32 cellular contexts compared by ENCODE assay signal in the genomic region with DNA sequence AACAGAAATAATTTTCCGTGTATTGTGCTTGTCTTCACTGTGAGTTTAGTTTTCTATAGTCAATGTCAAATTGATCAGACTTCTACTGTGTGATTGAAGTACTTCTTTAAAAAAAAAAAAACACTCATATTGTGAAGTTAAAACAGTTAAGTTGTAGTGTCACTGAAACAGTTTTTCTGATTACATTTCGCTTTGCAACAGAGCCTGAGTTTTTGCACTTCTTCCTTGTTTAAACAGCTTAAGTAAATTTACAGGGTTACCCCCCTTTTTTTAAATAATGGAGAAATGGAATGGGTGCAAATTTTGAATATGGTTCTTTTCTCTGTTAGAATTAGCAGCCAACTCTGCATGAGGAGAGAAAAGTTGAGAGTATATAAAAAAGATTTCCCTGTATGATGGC.
"Had no signal": no experiment of that assay in that cellular context is flagged by ENCODE, and none has a peak within 500 bp of the region (broad histone marks: within the 10 kb centered on the region; RNA-seq: fewer than 3 reads in every experiment).

No MANE protein-coding gene starts in this region.

- DNase-seq: activated CD4-positive, alpha-beta T cell treated with anti-CD3 and anti-CD28 coated beads for 1 hour; activated CD4-positive, alpha-beta T cell treated with anti-CD3 and anti-CD28 coated beads, Interleukin-2, amount 50 U/mL, for 1 hour; activated CD8-positive, alpha-beta T cell treated with anti-CD3 and anti-CD28 coated beads, Interleukin-2, amount 10 ng/mL, durations not matched to agents 7 days and 5 days; activated effector memory CD4-positive, alpha-beta T cell treated with Interleukin-2 at 50 U/mL for 16 hours; activated naive CD4-positive, alpha-beta T cell treated with Interleukin-2 at 50 U/mL for 16 hours; amniotic stem cell; brain microvascular endothelial cell; caudate nucleus; cortex of kidney; effector memory CD8-positive, alpha-beta T cell; heart left ventricle; left ventricle myocardium superior; mammary epithelial cell; naive B cell; nephron progenitor cell; retina; stimulated activated CD4-positive, alpha-beta T cell treated with anti-CD3 and anti-CD28 coated beads, Interleukin-12 subunit alpha, Interleukin-12 subunit beta, amount 100 ng/mL, for 4 hours; stimulated activated CD4-positive, alpha-beta T cell treated with anti-CD3 and anti-CD28 coated beads, Interleukin-4, amount 100 ng/mL, for 1 hour; T-helper 2 cell; uterus had no signal

- H3K27ac ChIP-seq: brain microvascular endothelial cell, heart left ventricle, neutrophil, prostate gland, skin epidermis, thoracic aorta, uterus had no signal

- H3K4me3 ChIP-seq: heart left ventricle, prostate gland, skin epidermis, thoracic aorta, uterus had no signal

- H3K36me3 ChIP-seq: brain microvascular endothelial cell, heart left ventricle, neutrophil, prostate gland, thoracic aorta, uterus had no signal

- H3K27ac Mint-ChIP-seq: activated CD8-positive, alpha-beta T cell treated with anti-CD3 and anti-CD28 coated beads, Interleukin-2, amount 10 ng/mL, durations not matched to agents 7 days and 5 days; activated naive CD8-positive, alpha-beta T cell; effector memory CD8-positive, alpha-beta T cell; mesothelial cell of epicardium; nephron progenitor cell; stimulated activated effector memory CD8-positive, alpha-beta T cell treated with anti-CD3 and anti-CD28 coated beads, Interleukin-12 subunit alpha, Interleukin-12 subunit beta, amount 100 ng/mL, for 72 hours; stimulated activated naive CD8-positive, alpha-beta T cell treated with anti-CD3 and anti-CD28 coated beads, Interleukin-15, Interleukin-2, amounts not matched to agents 100 ng/mL and 50 ng/mL, for 24 hours; type B pancreatic cell had no signal

- H3K27me3 ChIP-seq: brain microvascular endothelial cell, heart left ventricle, neutrophil, uterus had no signal

- H3K9me3 ChIP-seq: heart left ventricle, neutrophil, prostate gland, thoracic aorta, uterus had no signal

- H3K27me3 Mint-ChIP-seq: activated naive CD8-positive, alpha-beta T cell; effector memory CD8-positive, alpha-beta T cell; naive B cell; stimulated activated naive CD8-positive, alpha-beta T cell treated with anti-CD3 and anti-CD28 coated beads, Interleukin-15, Interleukin-2, amounts not matched to agents 100 ng/mL and 50 ng/mL, for 24 hours; type B pancreatic cell had no signal

- H3K4me1 Mint-ChIP-seq: stimulated activated effector memory CD8-positive, alpha-beta T cell treated with anti-CD3 and anti-CD28 coated beads, Interleukin-12 subunit alpha, Interleukin-12 subunit beta, amount 100 ng/mL, for 72 hours had no signal

- FAIRE-seq: astrocyte, endothelial cell of umbilical vein had no signal

- H3K4me1 ChIP-seq: heart left ventricle, prostate gland, uterus had no signal

- ATAC-seq: activated CD8-positive, alpha-beta T cell treated with anti-CD3 and anti-CD28 coated beads, Interleukin-2, amount 10 ng/mL, durations not matched to agents 7 days and 5 days; effector memory CD8-positive, alpha-beta T cell; heart left ventricle; left ventricle myocardium superior; sciatic nerve; stimulated activated effector memory CD8-positive, alpha-beta T cell treated with anti-CD3 and anti-CD28 coated beads, Interleukin-12 subunit alpha, Interleukin-12 subunit beta, amount 100 ng/mL, for 72 hours had no signal

- H3K9me3 Mint-ChIP-seq: effector memory CD8-positive, alpha-beta T cell; mesothelial cell of epicardium; naive B cell; nephron progenitor cell; stimulated activated effector memory CD8-positive, alpha-beta T cell treated with anti-CD3 and anti-CD28 coated beads, Interleukin-12 subunit alpha, Interleukin-12 subunit beta, amount 100 ng/mL, for 72 hours; stimulated activated naive CD8-positive, alpha-beta T cell treated with anti-CD3 and anti-CD28 coated beads, Interleukin-15, Interleukin-2, amounts not matched to agents 100 ng/mL and 50 ng/mL, for 24 hours; type B pancreatic cell had no signal

- H3K4me3 Mint-ChIP-seq: activated CD8-positive, alpha-beta T cell treated with anti-CD3 and anti-CD28 coated beads, Interleukin-2, amount 10 ng/mL, durations not matched to agents 7 days and 5 days; activated naive CD8-positive, alpha-beta T cell; effector memory CD8-positive, alpha-beta T cell; mesothelial cell of epicardium; naive B cell; nephron progenitor cell; stimulated activated effector memory CD8-positive, alpha-beta T cell treated with anti-CD3 and anti-CD28 coated beads, Interleukin-12 subunit alpha, Interleukin-12 subunit beta, amount 100 ng/mL, for 72 hours; stimulated activated naive CD8-positive, alpha-beta T cell treated with anti-CD3 and anti-CD28 coated beads, Interleukin-15, Interleukin-2, amounts not matched to agents 100 ng/mL and 50 ng/mL, for 24 hours; type B pancreatic cell had no signal

- H3K36me3 Mint-ChIP-seq: mesothelial cell of epicardium; stimulated activated effector memory CD8-positive, alpha-beta T cell treated with anti-CD3 and anti-CD28 coated beads, Interleukin-12 subunit alpha, Interleukin-12 subunit beta, amount 100 ng/mL, for 72 hours; type B pancreatic cell had no signal
